In the genomic region with DNA sequence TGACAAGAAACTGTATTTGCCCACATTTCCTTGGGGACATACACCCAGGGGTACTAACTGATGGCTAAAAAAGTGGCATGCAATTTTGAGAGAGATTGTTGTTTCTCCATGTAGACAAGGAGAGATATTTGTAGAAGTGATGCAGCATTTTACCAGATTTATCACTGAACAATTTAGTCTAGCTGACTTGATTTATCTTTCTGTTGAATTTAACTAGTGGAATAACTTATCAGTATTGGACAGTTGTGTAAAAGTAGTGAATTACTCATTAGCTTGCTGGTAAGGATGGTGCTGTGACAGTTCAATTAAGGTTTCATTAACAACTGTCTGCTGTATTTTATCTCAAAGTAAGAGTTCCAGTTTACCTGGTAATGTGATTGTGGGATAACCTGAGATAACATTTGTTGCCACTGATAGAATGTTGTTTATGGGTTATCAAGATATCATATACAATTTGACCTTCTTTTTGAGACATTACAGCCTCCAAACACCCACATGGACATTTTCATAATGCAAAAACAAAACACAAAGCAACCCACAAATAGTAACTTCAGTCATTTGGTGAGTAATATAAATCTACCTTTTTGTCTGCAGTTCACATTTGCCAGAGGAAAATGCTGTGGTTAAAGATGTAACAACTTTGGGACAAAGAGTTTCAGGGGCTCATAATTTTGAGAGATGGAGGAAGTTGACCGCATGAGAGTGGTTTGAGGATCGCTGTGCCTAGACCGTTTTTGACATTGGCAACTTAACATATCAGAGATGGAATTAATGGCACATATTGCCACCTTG, we compare ENCODE assay signal across 16 cellular contexts. TPM values are rescaled to one million over a fixed set of nuclear protein-coding genes. Genes with fewer than 3 reads are reported as not detected.
A peak's percentile ranks its signal among the peaks of the same experiment; 100 is the strongest.
DNase-seq lines count a peak whose midpoint lies in the region; ATAC-seq, FAIRE-seq and TF ChIP-seq lines count a peak whose summit lies in the region.
"Had no signal": no experiment of that assay in that cellular context is flagged by ENCODE, and none has a peak within 500 bp of the region (broad histone marks: within the 10 kb centered on the region; RNA-seq: fewer than 3 reads in every experiment).

No MANE protein-coding gene starts in this region.

- CTCF ChIA-PET in activated naive CD4-positive, alpha-beta T cell treated with anti-CD3 and anti-CD28 coated beads, Interleukin-2, amount 10 ng/mL, durations not matched to agents 7 days and 5 days (lab: Charles Lee): no interaction called here

- no peaks in the 10 kb centered on the region for H3K27me3 ChIP-seq in pancreas
- H3K27me3 ChIP-seq: body of pancreas, gastroesophageal sphincter had no signal

- peaks cover 87% of the 10 kb centered on the region for H3K4me1 Mint-ChIP-seq in activated naive CD4-positive, alpha-beta T cell treated with anti-CD3 and anti-CD28 coated beads, Interleukin-2, amount 50 U/mL, for 24 hours
- peaks cover 62% of the 10 kb centered on the region for H3K4me1 Mint-ChIP-seq in activated naive CD4-positive, alpha-beta T cell treated with anti-CD3 and anti-CD28 coated beads, Interleukin-2, amount 10 ng/mL, durations not matched to agents 7 days and 5 days
- H3K4me1 Mint-ChIP-seq in stimulated activated naive CD8-positive, alpha-beta T cell treated with anti-CD3 and anti-CD28 coated beads, Interleukin-15, amount 100 ng/mL, for 72 hours: peaks cover 85% of the 10 kb centered on the region

- H3K4me1 ChIP-seq in pancreas: peaks cover 9 to 46% (median 24%) of the 10 kb centered on the region in 3 donors

- no peak for DNase-seq in activated naive CD4-positive, alpha-beta T cell treated with anti-CD3 and anti-CD28 coated beads, Interleukin-2, amount 10 ng/mL, durations not matched to agents 7 days and 5 days
- DNase-seq in MV-4-11 (lab: John Stamatoyannopoulos, UW) (peak; percentile 11), coronary artery (ENCODE audit: low spot score) (no peak), pancreas (no peak)
- DNase-seq in stimulated activated naive CD8-positive, alpha-beta T cell treated with anti-CD3 and anti-CD28 coated beads, Interleukin-15, amount 100 ng/mL, for 72 hours: no peak
- DNase-seq in activated CD4-positive, alpha-beta T cell treated with anti-CD3 and anti-CD28 coated beads, Interleukin-2, amount 50 U/mL, for 1 hour: no peak
- DNase-seq: activated T-cell treated with anti-CD3 and anti-CD28 coated beads, Interleukin-2, amount 50 U/mL, for 4 hours; body of pancreas; effector memory CD4-positive, alpha-beta T cell; NK-92 treated with Interleukin-12 subunit alpha and Interleukin-12 subunit beta, amount 100 ng/mL, for 24 hours; SIG-M5; trophoblast cell had no signal

- H3K9me3 Mint-ChIP-seq in activated naive CD4-positive, alpha-beta T cell treated with anti-CD3 and anti-CD28 coated beads, Interleukin-2, amount 50 U/mL, for 24 hours: no peaks in the 10 kb centered on the region
- no peaks in the 10 kb centered on the region for H3K9me3 Mint-ChIP-seq in activated naive CD4-positive, alpha-beta T cell treated with anti-CD3 and anti-CD28 coated beads, Interleukin-2, amount 10 ng/mL, durations not matched to agents 7 days and 5 days
- H3K9me3 Mint-ChIP-seq in stimulated activated naive CD8-positive, alpha-beta T cell treated with anti-CD3 and anti-CD28 coated beads, Interleukin-15, amount 100 ng/mL, for 72 hours: no peaks in the 10 kb centered on the region
- H3K9me3 Mint-ChIP-seq: activated T-cell treated with anti-CD3 and anti-CD28 coated beads, Interleukin-2, amount 50 U/mL, for 4 hours had no signal

- no peaks in the 10 kb centered on the region for H3K9me3 ChIP-seq in pancreas
- H3K9me3 ChIP-seq: body of pancreas, gastroesophageal sphincter, prostate gland had no signal

- peak overlapping the region; percentile 48 for H3K4me3 Mint-ChIP-seq in activated naive CD4-positive, alpha-beta T cell treated with anti-CD3 and anti-CD28 coated beads, Interleukin-2, amount 50 U/mL, for 24 hours
- no peak overlapping the region for H3K4me3 Mint-ChIP-seq in activated naive CD4-positive, alpha-beta T cell treated with anti-CD3 and anti-CD28 coated beads, Interleukin-2, amount 10 ng/mL, durations not matched to agents 7 days and 5 days
- H3K4me3 Mint-ChIP-seq in stimulated activated naive CD8-positive, alpha-beta T cell treated with anti-CD3 and anti-CD28 coated beads, Interleukin-15, amount 100 ng/mL, for 72 hours: peak overlapping the region; percentile 31 to 62
- H3K4me3 Mint-ChIP-seq: activated T-cell treated with anti-CD3 and anti-CD28 coated beads, Interleukin-2, amount 50 U/mL, for 4 hours had no signal

- no peaks in the 10 kb centered on the region for H3K36me3 ChIP-seq in pancreas
- H3K36me3 ChIP-seq: gastroesophageal sphincter, prostate gland had no signal

- peak overlapping the region; percentile 3 for H3K27ac Mint-ChIP-seq in activated naive CD4-positive, alpha-beta T cell treated with anti-CD3 and anti-CD28 coated beads, Interleukin-2, amount 50 U/mL, for 24 hours
- no peak overlapping the region for H3K27ac Mint-ChIP-seq in activated naive CD4-positive, alpha-beta T cell treated with anti-CD3 and anti-CD28 coated beads, Interleukin-2, amount 10 ng/mL, durations not matched to agents 7 days and 5 days
- peak overlapping the region in 1 of 2 donors; percentile 12 for H3K27ac Mint-ChIP-seq in stimulated activated naive CD8-positive, alpha-beta T cell treated with anti-CD3 and anti-CD28 coated beads, Interleukin-15, amount 100 ng/mL, for 72 hours

- WGBS in pancreas, 2 donors: 77 to 84% methylated on average over 3 of the region's 3 CpGs

- intact Hi-C loops in pancreas (cut with DNase I): loop anchor here in 1 of 3 donors (10.0 kb wide), 1 partner anchor 179 kb away; no protein-coding TSS in a partner anchor

- peak; percentile 16 for ATAC-seq in stimulated activated naive CD8-positive, alpha-beta T cell treated with anti-CD3 and anti-CD28 coated beads, Interleukin-15, amount 100 ng/mL, for 72 hours
- no peak for ATAC-seq in pancreas
- ATAC-seq in HG03196 (IDR thresholded peaks at IDR 0.05; ENCODE audit: unreplicated experiment): no peak
- ATAC-seq: body of pancreas, gastroesophageal sphincter had no signal

- peaks cover 9% of the 10 kb centered on the region for H3K36me3 Mint-ChIP-seq in activated naive CD4-positive, alpha-beta T cell treated with anti-CD3 and anti-CD28 coated beads, Interleukin-2, amount 50 U/mL, for 24 hours
- peaks cover 35% of the 10 kb centered on the region for H3K36me3 Mint-ChIP-seq in activated naive CD4-positive, alpha-beta T cell treated with anti-CD3 and anti-CD28 coated beads, Interleukin-2, amount 10 ng/mL, durations not matched to agents 7 days and 5 days

- TF ChIP-seq CTCF in coronary artery (IDR thresholded peaks at IDR 0.05): no peak
- no peak for TF ChIP-seq CTCF in pancreas (IDR thresholded peaks at IDR 0.05)

- H3K4me3 ChIP-seq in coronary artery (peak overlapping the region; percentile 9), pancreas (no peak overlapping the region)
- H3K4me3 ChIP-seq: body of pancreas, gastroesophageal sphincter, prostate gland had no signal

- no peak for FAIRE-seq in pancreas (lab: Jason Lieb, UNC)

- no peaks in the 10 kb centered on the region for H3K27me3 Mint-ChIP-seq in activated naive CD4-positive, alpha-beta T cell treated with anti-CD3 and anti-CD28 coated beads, Interleukin-2, amount 50 U/mL, for 24 hours
- no peaks in the 10 kb centered on the region for H3K27me3 Mint-ChIP-seq in activated naive CD4-positive, alpha-beta T cell treated with anti-CD3 and anti-CD28 coated beads, Interleukin-2, amount 10 ng/mL, durations not matched to agents 7 days and 5 days
- no peaks in the 10 kb centered on the region for H3K27me3 Mint-ChIP-seq in stimulated activated naive CD8-positive, alpha-beta T cell treated with anti-CD3 and anti-CD28 coated beads, Interleukin-15, amount 100 ng/mL, for 72 hours

- H3K27ac ChIP-seq in coronary artery: no peak overlapping the region
- H3K27ac ChIP-seq in pancreas: no peak overlapping the region
- H3K27ac ChIP-seq: body of pancreas, gastroesophageal sphincter, prostate gland had no signal

RNA-seq across cellular contexts. Expression of gene NLK, which starts 3.8 kb away (rescaled TPM):
- 10 to 100 TPM in 5 of 6 donors, 1 to 10 TPM in 1; 9.8 to 16.7 (median 14.8) TPM for total RNA-seq in pancreas
- polyA plus RNA-seq in pancreas: 10 to 100 TPM; 11.6 to 12.2 TPM
